20 cellular contexts compared by ENCODE assay signal in the genomic region with DNA sequence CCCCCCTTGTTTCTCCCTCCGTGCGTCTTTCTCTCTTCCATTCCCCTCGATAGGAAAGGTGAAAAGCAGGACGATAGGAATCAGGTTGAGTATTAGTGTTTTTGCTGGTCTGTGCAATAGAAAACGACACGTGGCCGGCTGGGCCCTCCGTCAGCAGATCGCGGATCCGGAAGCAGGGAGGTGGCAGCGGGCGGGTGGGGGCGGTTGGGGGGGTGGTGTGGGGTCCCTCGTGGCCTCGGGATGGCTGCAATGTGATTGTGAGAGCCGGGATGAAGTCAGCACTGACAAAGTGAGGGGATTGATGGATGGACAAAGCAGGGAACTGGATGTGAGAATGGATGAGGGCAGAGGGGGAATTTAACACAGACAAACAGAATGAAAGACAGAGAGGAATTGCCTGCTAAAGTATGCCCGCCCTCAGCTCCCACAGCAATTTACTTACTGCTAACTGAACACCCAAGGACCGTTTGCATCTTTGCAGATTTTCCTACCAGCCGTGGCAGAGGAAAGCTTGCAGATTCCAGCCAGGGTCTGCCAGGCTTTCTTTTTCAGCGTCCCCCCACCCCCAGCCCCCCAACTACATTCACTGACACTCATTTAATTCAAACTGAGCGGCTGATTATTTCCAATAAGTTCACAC.
DNase-seq lines count a peak whose midpoint lies in the region; TF ChIP-seq lines count a peak whose summit lies in the region.
"Had no signal": no experiment of that assay in that cellular context is flagged by ENCODE, and none has a peak within 500 bp of the region (broad histone marks: within the 10 kb centered on the region; RNA-seq: fewer than 3 reads in every experiment).

No MANE protein-coding gene starts in this region.

- peak overlapping the region; percentile 86 for H3K27ac ChIP-seq in caudate nucleus (ENCODE audit: low read depth, low read length)
- H3K27ac ChIP-seq: BLaER1, GM23248, heart left ventricle, left lung, Peyer's patch had no signal

- peak; percentile 37 for DNase-seq in NCI-H2227 (lab: John Stamatoyannopoulos, UW; ENCODE audit: unreplicated experiment)
- peak in 35 of 61 donors; percentile 6 to 64 (median 29) for DNase-seq in caudate nucleus (lab: John Stamatoyannopoulos, UW)
- peak; percentile 16 for DNase-seq in iPS-NIHi7 (ENCODE audit: extremely low spot score)
- DNase-seq in retina = peak; percentile 58
- DNase-seq in activated gamma-delta T cell (lab: John Stamatoyannopoulos, UW) = no peak
- DNase-seq in COLO668 (lab: John Stamatoyannopoulos, UW; ENCODE audit: unreplicated experiment) = no peak
- DNase-seq in HUDEP-2 (lab: John Stamatoyannopoulos, UW; ENCODE audit: unreplicated experiment in 76 of 76) = no peak
- DNase-seq in GM10266 (ENCODE audit: extremely low spot score) = no peak
- DNase-seq: activated CD8-positive, alpha-beta T cell treated with anti-CD3 and anti-CD28 coated beads, Interleukin-2, amount 10 ng/mL, durations not matched to agents 7 days and 5 days; cerebellar nuclear complex; erythroblast; GM23248; left lung; NCI-H1694; NCI-H510A; Peyer's patch; stimulated activated CD4-positive, alpha-beta T cell treated with anti-CD3 and anti-CD28 coated beads, Interleukin-2, amount 100 ng/mL, for 48 hours; stimulated activated CD8-positive, alpha-beta memory T cell treated with anti-CD3 and anti-CD28 coated beads, Interleukin-4, amount 100 ng/mL, for 48 hours had no signal

- TF ChIP-seq CTCF in GM10266 (IDR thresholded peaks at IDR 0.05; ENCODE audit: control insufficient read depth, insufficient read depth, low read depth, missing control alignments) = no peak

Comparison
In these comparisons a context has a peak if more than half of its experiments do, and no peak if none do; other contexts are left out.
1. DNase-seq: peak in NCI-H2227 (single experiment), caudate nucleus (35 of 61), iPS-NIHi7 (single experiment) and retina (single experiment); none in activated gamma-delta T cell (single experiment), COLO668 (single experiment), HUDEP-2 (0 of 76) and GM10266 (single experiment).